Comparison of ENCODE assay signal across 1 cellular context in the genomic region with DNA sequence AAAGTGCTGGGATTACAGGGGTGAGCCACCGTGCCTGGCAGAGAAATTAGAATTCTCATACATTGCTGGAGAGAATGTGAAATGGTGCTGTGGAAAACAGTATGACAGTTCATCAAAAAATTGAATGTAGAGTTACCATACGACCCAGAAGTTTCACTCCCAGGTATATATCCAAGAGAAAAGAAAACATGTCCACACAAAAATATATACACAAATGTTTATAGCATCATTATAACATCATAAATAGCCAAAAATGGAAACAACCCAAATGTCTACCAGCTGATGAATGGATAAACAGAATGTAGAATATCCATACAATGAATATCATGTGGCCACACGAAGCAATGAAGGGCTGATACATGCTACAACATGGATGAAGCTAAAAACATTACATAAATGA.
TF ChIP-seq lines count a peak whose summit lies in the region.

No MANE protein-coding gene starts in this region.

TF ChIP-seq in HepG2, 621 proteins besides CTCF, POLR2A, EP300 and RAD21:
- TF ChIP-seq ZNF512 (CRISPR knock-in tag; IDR thresholded peaks at IDR 0.05): no peak
- TF ChIP-seq ZNF713 (CRISPR knock-in tag; IDR thresholded peaks at IDR 0.05): no peak
- no peak for TF ChIP-seq HNRNPL (IDR thresholded peaks at IDR 0.05; ENCODE audit: low read depth, low read length)
- no peak for TF ChIP-seq PHF8 (CRISPR knock-in tag; IDR thresholded peaks at IDR 0.05)
- TF ChIP-seq CHD2 (IDR thresholded peaks at IDR 0.05; ENCODE audit: low read depth, low read length): no peak
- TF ChIP-seq HNF4A (CRISPR knock-in tag; IDR thresholded peaks at IDR 0.05): no peak
- TF ChIP-seq ZSCAN12 (CRISPR knock-in tag; IDR thresholded peaks at IDR 0.05): no peak
